In the genomic region with DNA sequence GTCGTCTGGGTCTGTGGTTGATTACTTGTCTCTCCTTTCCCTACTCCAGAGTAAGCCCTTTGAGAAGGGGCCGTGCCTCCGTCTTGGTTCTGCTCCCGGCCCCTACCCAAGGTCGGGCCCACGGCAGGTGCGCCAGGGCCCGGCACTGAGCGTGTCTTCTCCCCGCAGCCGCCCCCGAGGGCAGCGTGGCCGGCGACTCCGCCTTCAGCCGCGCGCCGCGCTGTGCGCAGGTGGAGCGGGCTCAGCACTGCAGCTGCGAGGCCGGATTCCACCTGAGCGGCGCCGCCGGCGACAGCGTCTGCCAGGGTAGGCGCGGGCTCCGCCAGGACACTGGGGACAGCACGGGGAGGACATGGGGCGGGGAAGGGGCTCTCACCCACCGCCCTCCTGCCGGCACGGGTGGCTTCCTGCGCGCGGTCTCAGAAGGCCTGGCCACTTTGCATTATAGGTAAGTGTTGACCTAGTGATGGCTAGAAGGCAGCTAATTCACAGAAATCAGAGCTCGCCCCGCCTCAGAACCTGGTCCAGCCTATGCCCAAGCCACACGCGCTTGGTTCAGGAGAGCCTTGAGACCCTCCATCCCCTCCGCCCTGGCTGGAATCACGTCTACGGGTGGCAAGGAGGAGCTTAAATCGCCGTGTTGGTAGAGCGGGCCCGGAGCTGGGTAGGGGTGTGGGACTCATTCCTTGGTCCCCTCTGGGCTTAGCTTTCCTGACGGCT, we compare ENCODE assay signal across 9 cellular contexts. TPM values are rescaled to one million over a fixed set of nuclear protein-coding genes. Genes with fewer than 3 reads are reported as not detected.
DNase-seq lines count a peak whose midpoint lies in the region; ATAC-seq and TF ChIP-seq lines count a peak whose summit lies in the region.
"Had no signal": no experiment of that assay in that cellular context is flagged by ENCODE, and none has a peak within 500 bp of the region (broad histone marks: within the 10 kb centered on the region; RNA-seq: fewer than 3 reads in every experiment).

No MANE protein-coding gene starts in this region.

- POLR2A ChIA-PET in T-cell (lab: Charles Lee), result interaction anchor here in 1 of 2 donors (1.2 to 1.4 kb wide), 2 partner anchors 70 to 74 kb away, joined by 3 to 4 read pairs; no protein-coding TSS in a partner anchor

- H3K4me3 Mint-ChIP-seq in T-cell (peak overlapping the region; percentile 83 to 89 (median 86)), osteocyte (ENCODE audit: unreplicated experiment) (no peak overlapping the region), HFFc6 (no peak overlapping the region)

- peaks cover 17% of the 10 kb centered on the region for H3K36me3 Mint-ChIP-seq in T-cell
- H3K36me3 Mint-ChIP-seq in osteocyte (ENCODE audit: unreplicated experiment), result no peaks in the 10 kb centered on the region
- H3K36me3 Mint-ChIP-seq in HFFc6 (ENCODE audit: low read depth), result peaks cover 6% of the 10 kb centered on the region; the same call in 1 of the 2 replicates

- H3K4me1 Mint-ChIP-seq in T-cell (peaks cover 46 to 72% (median 62%) of the 10 kb centered on the region in 3 donors), osteocyte (ENCODE audit: unreplicated experiment) (no peaks in the 10 kb centered on the region), HFFc6 (ENCODE audit: low read depth) (no peaks in the 10 kb centered on the region)

- DNase-seq in DMS153 (lab: John Stamatoyannopoulos, UW), result peak; percentile 48
- peak; percentile 21 to 77 (median 56) for DNase-seq in T-cell
- DNase-seq in activated naive CD4-positive, alpha-beta T cell treated with anti-CD3 and anti-CD28 coated beads, Interleukin-2, amount 50 U/mL, for 16 hours, result peak; percentile 74
- peak; percentile 83 for DNase-seq in osteocyte (ENCODE audit: extremely low spot score, unreplicated experiment)
- no peak for DNase-seq in NK-92 (lab: John Stamatoyannopoulos, UW; ENCODE audit: unreplicated experiment)
- DNase-seq in HFFc6, result no peak
- DNase-seq in COLO829 (ENCODE audit: low spot score), result no peak
- DNase-seq in middle frontal gyrus (ENCODE audit: extremely low spot score, low spot score), result no peak

- H3K9me3 Mint-ChIP-seq in T-cell (no peaks in the 10 kb centered on the region), osteocyte (ENCODE audit: unreplicated experiment) (peaks cover 16% of the 10 kb centered on the region), HFFc6 (peaks cover 8% of the 10 kb centered on the region; the same call in 1 of the 2 replicates)

- TF ChIP-seq CTCF in osteocyte (IDR thresholded peaks at IDR 0.05), result no peak
- TF ChIP-seq CTCF in HFFc6 (IDR thresholded peaks at IDR 0.05), result no peak

- peak; percentile 84 to 86 (median 86) for ATAC-seq in T-cell (replicated peaks in 1 of 4)

- H3K27me3 Mint-ChIP-seq in T-cell (no peaks in the 10 kb centered on the region), osteocyte (ENCODE audit: unreplicated experiment) (peaks cover 24% of the 10 kb centered on the region), HFFc6 (ENCODE audit: insufficient read depth) (peaks cover 5% of the 10 kb centered on the region)

- CTCF ChIA-PET in T-cell (lab: Charles Lee), result interaction anchor here in 1 of 2 donors (1.3 to 1.8 kb wide), 2 partner anchors 26 to 60 kb away, joined by 3 to 6 read pairs; no protein-coding TSS in a partner anchor

- H3K27ac Mint-ChIP-seq in T-cell, result peak overlapping the region; percentile 94 to 97
- no peak overlapping the region for H3K27ac Mint-ChIP-seq in osteocyte (ENCODE audit: unreplicated experiment)
- no peak overlapping the region for H3K27ac Mint-ChIP-seq in HFFc6

RNA-seq across cellular contexts. Expression of a gene that starts 43.5 kb away (rescaled TPM):
- total RNA-seq in T-cell (10 to 100 TPM; 11.9 to 68.5 (median 48.8) TPM), osteocyte (3.9 and 4.1 TPM in 2 replicates)
- total RNA-seq in HFFc6 (2021; fragmentation: NEBNext Ultra II Directional; extraction: Animal tissue kit (Norgen Biotek cat#: 25700)), result 1 to 10 TPM; 1.9 to 8.0 (median 7.2) TPM
- total RNA-seq: G401 had no signal

Comparison
In these comparisons a context has a peak if more than half of its experiments do, and no peak if none do; other contexts are left out.
1. DNase-seq: peak in DMS153 (single experiment), T-cell (34 of 34), activated naive CD4-positive, alpha-beta T cell treated with anti-CD3 and anti-CD28 coated beads, Interleukin-2, amount 50 U/mL, for 16 hours (single experiment) and osteocyte (single experiment); none in NK-92 (single experiment), HFFc6 (single experiment), COLO829 (single experiment) and middle frontal gyrus (single experiment).
2. H3K27ac Mint-ChIP-seq: peak in T-cell (2 of 2); none in osteocyte (single experiment) and HFFc6 (single experiment).
3. H3K4me3 Mint-ChIP-seq: peak in T-cell (3 of 3); none in osteocyte (single experiment) and HFFc6 (single experiment).